In the genomic region with DNA sequence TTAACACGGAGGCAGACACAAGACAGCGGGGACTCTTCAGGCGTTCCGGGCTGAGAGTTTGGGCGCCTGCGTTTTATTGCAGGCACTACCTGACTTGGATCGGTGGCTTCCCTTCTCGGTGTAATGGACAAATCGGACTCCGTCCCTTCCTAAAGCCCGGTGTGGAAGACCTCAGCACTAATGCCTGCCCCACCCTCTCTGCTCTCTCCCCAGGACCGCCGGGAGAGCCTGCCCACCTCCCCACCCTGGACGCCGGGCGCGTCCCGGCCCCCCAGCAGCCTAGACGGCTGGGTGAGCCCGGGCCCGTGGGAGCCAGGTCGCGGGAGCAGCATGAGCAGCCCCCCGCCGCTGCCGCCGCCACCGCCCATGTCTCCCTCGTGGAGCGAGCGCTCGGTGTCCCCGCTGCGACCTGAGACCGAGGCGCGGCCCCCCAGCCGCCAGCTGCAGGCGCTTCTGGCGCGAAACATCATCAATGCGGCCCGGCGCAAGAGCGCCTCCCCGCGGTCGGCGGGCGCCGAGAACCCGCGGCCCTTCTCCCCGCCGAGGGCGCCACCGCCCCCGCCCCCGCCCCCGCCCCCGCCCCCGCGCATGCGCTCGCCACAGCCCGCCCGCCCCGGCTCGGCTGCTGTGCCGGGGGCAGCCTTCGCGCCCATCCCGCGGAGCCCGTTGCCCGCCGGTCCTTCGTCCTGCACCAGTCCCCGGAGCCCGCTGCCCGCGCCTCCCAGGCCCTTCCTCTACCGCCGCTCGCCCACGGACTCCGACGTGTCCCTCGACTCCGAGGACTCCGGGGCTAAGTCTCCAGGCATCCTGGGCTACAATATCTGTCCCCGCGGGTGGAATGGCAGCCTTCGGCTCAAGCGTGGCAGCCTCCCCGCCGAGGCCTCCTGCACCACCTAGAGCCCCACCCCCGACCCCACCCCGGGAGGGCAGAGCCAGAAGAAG, we compare ENCODE assay signal across 8 cellular contexts. TPM values are rescaled to one million over a fixed set of nuclear protein-coding genes. Genes with fewer than 3 reads are reported as not detected.
A peak's percentile ranks its signal among the peaks of the same experiment; 100 is the strongest.
DNase-seq lines count a peak whose midpoint lies in the region; ATAC-seq and TF ChIP-seq lines count a peak whose summit lies in the region.

No MANE protein-coding gene starts in this region.

- no peaks in the 10 kb centered on the region for H3K9me3 ChIP-seq in CD8-positive, alpha-beta T cell (ENCODE audit: low read length)
- H3K9me3 ChIP-seq in PC-3 (ENCODE audit: low read length) (no peaks in the 10 kb centered on the region), neutrophil (no peaks in the 10 kb centered on the region), testis (no peaks in the 10 kb centered on the region)

- H2AFZ ChIP-seq in PC-3 (ENCODE audit: low read length) = peak overlapping the region; percentile 94

- CTCF ChIA-PET in CD8-positive, alpha-beta T cell (lab: Charles Lee) = interaction anchor here (1.5 to 4.1 kb wide), 4 partner anchors 9 to 98 kb away, joined by 3 to 18 read pairs (median 6); no protein-coding TSS in a partner anchor
- CTCF ChIA-PET in PC-3 (lab: Charles Lee) = interaction anchor here (0.9 to 1.1 kb wide), 2 partner anchors 93 to 96 kb away, joined by 3 read pairs; no protein-coding TSS in a partner anchor

- H4K20me1 ChIP-seq in PC-3 (ENCODE audit: low read length) = no peaks in the 10 kb centered on the region

- no peaks in the 10 kb centered on the region for H3F3A ChIP-seq in PC-3 (ENCODE audit: low read length, unreplicated experiment)

- intact Hi-C loops in CD8-positive, alpha-beta T cell (cut with DNase I, micrococcal nuclease) = loop anchor here (1.0 to 5.0 kb wide), 13 partner anchors 44 to 924 kb away; a partner anchor contains a TSS
- intact Hi-C loops in PC-3 (cut with micrococcal nuclease) = loop anchor here (1.0 to 10.0 kb wide), 3 partner anchors 93 to 198 kb away; a partner anchor contains a TSS
- intact Hi-C loops in testis (cut with DNase I; ENCODE audit: low total_unique reads) = loop anchor here (10.0 kb wide), 1 partner anchor 62 kb away; no protein-coding TSS in a partner anchor

- H3K9ac ChIP-seq in PC-3 (ENCODE audit: low read length) = peak overlapping the region; percentile 67

- no peaks in the 10 kb centered on the region for H3K9me2 ChIP-seq in PC-3 (replicated peaks; ENCODE audit: low read length)

- no peaks in the 10 kb centered on the region for H3K27me3 Mint-ChIP-seq in CD8-positive, alpha-beta T cell (ENCODE audit: low read depth)

- 9 to 25% methylated on average over 13 to 35 of the region's 99 CpGs for WGBS in testis, 2 donors

- peak overlapping the region; percentile 51 for H3K4me3 ChIP-seq in CD8-positive, alpha-beta T cell (ENCODE audit: low read depth, low read length)
- H3K4me3 ChIP-seq in PC-3 (ENCODE audit: low read length) (peak overlapping the region; percentile 73), foreskin fibroblast (ENCODE audit: low read depth in 1 of 2, low read length in 2 of 2) (peak overlapping the region; percentile 50 to 62), neutrophil (ENCODE audit: low read depth in 1 of 2, low read length in 1 of 2) (peak overlapping the region; percentile 61 to 70), testis (peak overlapping the region; percentile 55 to 63)

- peak overlapping the region; percentile 78 for H3K4me3 Mint-ChIP-seq in CD8-positive, alpha-beta T cell

- TF ChIP-seq POLR2A in testis (IDR thresholded peaks at IDR 0.05) = no peak

- no peaks in the 10 kb centered on the region for H3K79me2 ChIP-seq in PC-3 (ENCODE audit: low read length)

- H3K36me3 ChIP-seq in CD8-positive, alpha-beta T cell (ENCODE audit: insufficient read depth, low read length) = no peaks in the 10 kb centered on the region
- H3K36me3 ChIP-seq in PC-3 (ENCODE audit: low read depth, low read length) = no peaks in the 10 kb centered on the region
- no peaks in the 10 kb centered on the region for H3K36me3 ChIP-seq in neutrophil
- H3K36me3 ChIP-seq in testis (ENCODE audit: low read depth, missing control alignments) = no peaks in the 10 kb centered on the region

- ATAC-seq in CD8-positive, alpha-beta T cell = peak; percentile 93
- ATAC-seq in GM19438 (IDR thresholded peaks at IDR 0.05; ENCODE audit: low read depth, unreplicated experiment) (peak; percentile 80), PC-3 (peak; percentile 76)

- H3K27ac Mint-ChIP-seq in CD8-positive, alpha-beta T cell = no peak overlapping the region

- no peaks in the 10 kb centered on the region for H3K27me3 ChIP-seq in CD8-positive, alpha-beta T cell (ENCODE audit: insufficient read depth, low read length)
- H3K27me3 ChIP-seq in PC-3 (ENCODE audit: low read length) (no peaks in the 10 kb centered on the region), neutrophil (peaks cover 21% of the 10 kb centered on the region), testis (no peaks in the 10 kb centered on the region)

- H3K4me1 Mint-ChIP-seq in CD8-positive, alpha-beta T cell (ENCODE audit: low read depth) = peaks cover 4% of the 10 kb centered on the region

- no peak overlapping the region for H3K27ac ChIP-seq in CD8-positive, alpha-beta T cell (ENCODE audit: low read depth, low read length)
- H3K27ac ChIP-seq in PC-3 (ENCODE audit: low read length) (no peak overlapping the region), neutrophil (no peak overlapping the region), testis (peak overlapping the region; percentile 79)

- no peaks in the 10 kb centered on the region for H3K9me3 Mint-ChIP-seq in CD8-positive, alpha-beta T cell

- POLR2A ChIA-PET in CD8-positive, alpha-beta T cell (lab: Charles Lee) = interaction anchor here (3.1 kb wide), 1 partner anchor 44 kb away, joined by 15 read pairs; a partner anchor contains a TSS
- POLR2A ChIA-PET in PC-3 (lab: Charles Lee; ENCODE audit: unreplicated experiment) = no interaction called here

- peaks cover 6% of the 10 kb centered on the region for H3K4me1 ChIP-seq in CD8-positive, alpha-beta T cell (ENCODE audit: insufficient read depth, low read length)
- H3K4me1 ChIP-seq in PC-3 (ENCODE audit: insufficient read depth, low read length) (peaks cover 6% of the 10 kb centered on the region; the same call in 1 of the 2 replicates), neutrophil (ENCODE audit: control insufficient read depth in 1 of 2, insufficient read depth in 1 of 2, low read depth in 1 of 2, low read length in 1 of 2) (peaks cover 10 to 11% of the 10 kb centered on the region in 2 experiments), testis (peaks cover 72% of the 10 kb centered on the region)

- peak; percentile 61 to 87 (median 80) for DNase-seq in CD8-positive, alpha-beta T cell
- peak; percentile 58 for DNase-seq in HT-29 (ENCODE audit: low spot score)
- peak; percentile 78 for DNase-seq in PC-3
- DNase-seq in activated T-helper 1 cell treated with Interleukin-2 at 50 U/mL for 16 hours (ENCODE audit: low read depth) = peak; percentile 77
- DNase-seq in foreskin fibroblast = peak; percentile 34 to 83
- peak; percentile 76 for DNase-seq in testis

- peak overlapping the region; percentile 97 for H3K4me2 ChIP-seq in PC-3 (ENCODE audit: low read length)

- TF ChIP-seq CTCF in CD8-positive, alpha-beta T cell (IDR thresholded peaks at IDR 0.05) = peak; percentile 53
- TF ChIP-seq CTCF in PC-3 (conservative IDR thresholded peaks at IDR 0.05; ENCODE audit: low read depth, low read length) (peak; percentile 56), foreskin fibroblast (IDR thresholded peaks at IDR 0.05; ENCODE audit: low read depth, low read length) (peak; percentile 26), neutrophil (IDR thresholded peaks at IDR 0.05) (peak; percentile 59), testis (IDR thresholded peaks at IDR 0.05) (peak; percentile 30 to 67 (median 64))

- no peaks in the 10 kb centered on the region for H3K36me3 Mint-ChIP-seq in CD8-positive, alpha-beta T cell

- no TSS peak for BruUV-seq in PC-3 (replicated peaks; lab: Mats Ljungman, UMichigan)

RNA-seq across cellular contexts. Expression of a gene that starts 4.6 kb away (rescaled TPM):
- total RNA-seq in CD8-positive, alpha-beta T cell = not detected
- not detected in 2 replicates for total RNA-seq in HT-29 (2014; rRNA removed; shearing (Covaris generic))
- total RNA-seq in PC-3 (2014; rRNA removed) (not detected in 2 replicates), testis (10 to 100 TPM; 12.0 to 12.7 TPM)
- 10.4 TPM for polyA plus RNA-seq in testis (ENCODE audit: insufficient read depth, low read depth, low replicate concordance)

RNA-seq across cellular contexts. Expression of a gene that starts 16.0 kb away (rescaled TPM):
- total RNA-seq in CD8-positive, alpha-beta T cell = under 1 TPM; 0.06 to 0.14 TPM
- 0.44 and 0.56 TPM in 2 replicates for total RNA-seq in HT-29 (2014; rRNA removed; shearing (Covaris generic))
- 5.3 and 8.4 TPM in 2 replicates for total RNA-seq in PC-3 (2014; rRNA removed)
- 10 to 100 TPM; 49.1 to 53.2 TPM for total RNA-seq in testis
- 52.2 TPM for polyA plus RNA-seq in testis (ENCODE audit: insufficient read depth, low read depth, low replicate concordance)

RNA-seq across cellular contexts. Expression of a gene that starts 44.4 kb away (rescaled TPM):
- 100 to 1,000 TPM; 119 to 125 TPM for total RNA-seq in CD8-positive, alpha-beta T cell
- total RNA-seq in HT-29 (2014; rRNA removed; shearing (Covaris generic)) = 25.0 and 28.0 TPM in 2 replicates
- total RNA-seq in PC-3 (2014; rRNA removed) (27.3 and 31.6 TPM in 2 replicates), testis (10 to 100 TPM; 37.7 to 40.1 TPM)
- 38.5 TPM for polyA plus RNA-seq in testis (ENCODE audit: insufficient read depth, low read depth, low replicate concordance)

Comparison
In these comparisons a context has a peak if more than half of its experiments do, and no peak if none do; other contexts are left out.
1. H3K27ac ChIP-seq: peak in testis (2 of 2); none in CD8-positive, alpha-beta T cell (single experiment), PC-3 (single experiment) and neutrophil (single experiment).
2. RNA of a gene that starts 4.6 kb away (total RNA-seq): 12.0 to 12.7 TPM in testis; not detected in CD8-positive, alpha-beta T cell, not detected in HT-29 and not detected in PC-3; every median in the first group is over 10 times any median in the second.
3. Peak in every context shown above with its lines, with median percentiles within 50 percentile points of each other: ATAC-seq, DNase-seq, H3K4me3 ChIP-seq and CTCF ChIP-seq.